In the genomic region with DNA sequence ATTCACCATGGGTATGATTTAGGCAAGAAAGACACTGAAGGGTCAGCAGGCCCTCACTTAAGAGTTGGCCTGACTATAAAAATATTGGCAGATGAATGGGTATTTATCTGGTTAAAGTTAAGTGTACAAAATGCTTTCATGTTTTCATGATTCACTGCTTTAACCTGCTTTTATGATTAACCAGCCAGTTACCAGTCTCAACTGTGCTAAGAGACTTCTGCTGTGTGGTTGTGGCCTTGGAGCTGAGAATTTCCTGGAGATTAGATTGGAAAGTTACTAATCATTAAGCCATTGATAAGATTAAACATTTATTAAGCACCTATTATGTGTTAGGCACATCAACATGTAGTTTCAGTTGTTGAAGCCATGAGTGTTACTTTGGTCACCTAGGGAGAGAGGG, we compare ENCODE assay signal across 24 cellular contexts.
DNase-seq lines count a peak whose midpoint lies in the region; ATAC-seq, FAIRE-seq and TF ChIP-seq lines count a peak whose summit lies in the region.
"Had no signal": no experiment of that assay in that cellular context is flagged by ENCODE, and none has a peak within 500 bp of the region (broad histone marks: within the 10 kb centered on the region; RNA-seq: fewer than 3 reads in every experiment).

No MANE protein-coding gene starts in this region.

- H3K4me1 Mint-ChIP-seq in WTC11 (peaks cover 19% of the 10 kb centered on the region), progenitor cell of endocrine pancreas (ENCODE audit: low read depth) (peaks cover 26% of the 10 kb centered on the region), GM23338 (peaks cover 9% of the 10 kb centered on the region; the same call in 2 of the 3 replicates)
- H3K4me1 Mint-ChIP-seq: activated naive CD4-positive, alpha-beta T cell treated with anti-CD3 and anti-CD28 coated beads, Interleukin-2, amount 10 ng/mL, durations not matched to agents 7 days and 5 days; memory B cell had no signal

- H3K27ac Mint-ChIP-seq in WTC11, result peak overlapping the region; percentile 0
- H3K27ac Mint-ChIP-seq in progenitor cell of endocrine pancreas, result peak overlapping the region; percentile 27
- no peak overlapping the region for H3K27ac Mint-ChIP-seq in GM23338
- H3K27ac Mint-ChIP-seq: activated naive CD4-positive, alpha-beta T cell treated with anti-CD3 and anti-CD28 coated beads, Interleukin-2, amount 10 ng/mL, durations not matched to agents 7 days and 5 days; memory B cell had no signal

- CTCF ChIA-PET in WTC11 (lab: Charles Lee), result interaction anchor here (1.7 kb wide), 1 partner anchor 67 kb away, joined by 6 read pairs; no protein-coding TSS in a partner anchor

- H3K27me3 Mint-ChIP-seq in WTC11 (ENCODE audit: low read depth), result no peaks in the 10 kb centered on the region
- no peaks in the 10 kb centered on the region for H3K27me3 Mint-ChIP-seq in progenitor cell of endocrine pancreas
- H3K27me3 Mint-ChIP-seq in GM23338 (ENCODE audit: insufficient read depth, low read depth, poor library complexity), result peaks cover 3% of the 10 kb centered on the region

- ATAC-seq in WTC11 (no peak), right cardiac atrium (no peak), GM23338 (no peak)

- peak; percentile 29 for FAIRE-seq in D721Med (lab: Jason Lieb, UNC)
- FAIRE-seq: H1 had no signal

- H3K27ac ChIP-seq in right cardiac atrium (ENCODE audit: low read length) (no peak overlapping the region), brain microvascular endothelial cell (no peak overlapping the region), GM23338 (ENCODE audit: low read depth) (no peak overlapping the region)
- H3K27ac ChIP-seq: breast epithelium, spleen, tibial artery had no signal

- H3K9me3 Mint-ChIP-seq in WTC11 (0 out of 2 replicates have a peak, but pooled peaks cover 3% of the 10 kb centered on the region), progenitor cell of endocrine pancreas (ENCODE audit: low read depth) (peaks cover 7% of the 10 kb centered on the region), GM23338 (no peaks in the 10 kb centered on the region)
- H3K9me3 Mint-ChIP-seq: activated naive CD4-positive, alpha-beta T cell treated with anti-CD3 and anti-CD28 coated beads, Interleukin-2, amount 10 ng/mL, durations not matched to agents 7 days and 5 days; memory B cell had no signal

- H3K36me3 Mint-ChIP-seq in WTC11 (peaks cover 5% of the 10 kb centered on the region; the same call in 1 of the 2 replicates), progenitor cell of endocrine pancreas (ENCODE audit: insufficient read depth) (peaks cover 11% of the 10 kb centered on the region), GM23338 (ENCODE audit: low read depth) (no peaks in the 10 kb centered on the region)
- H3K36me3 Mint-ChIP-seq: activated naive CD4-positive, alpha-beta T cell treated with anti-CD3 and anti-CD28 coated beads, Interleukin-2, amount 10 ng/mL, durations not matched to agents 7 days and 5 days; memory B cell had no signal

- H3K4me2 ChIP-seq in GM23338, result no peak overlapping the region

- no peaks in the 10 kb centered on the region for H3K27me3 ChIP-seq in right cardiac atrium (ENCODE audit: control insufficient read depth, insufficient read depth)
- no peaks in the 10 kb centered on the region for H3K27me3 ChIP-seq in brain microvascular endothelial cell (replicated peaks)
- no peaks in the 10 kb centered on the region for H3K27me3 ChIP-seq in GM23338 (ENCODE audit: insufficient read depth)
- H3K27me3 ChIP-seq: breast epithelium, spleen, tibial artery had no signal

- no peaks in the 10 kb centered on the region for H3K36me3 ChIP-seq in brain microvascular endothelial cell (replicated peaks)
- no peaks in the 10 kb centered on the region for H3K36me3 ChIP-seq in GM23338 (ENCODE audit: insufficient read depth)
- H3K36me3 ChIP-seq: breast epithelium, spleen, tibial artery had no signal

- no peaks in the 10 kb centered on the region for H3K9me2 ChIP-seq in GM23338 (ENCODE audit: insufficient read depth)

- H2AFZ ChIP-seq in GM23338, result no peak overlapping the region

- no peaks in the 10 kb centered on the region for H3K9me3 ChIP-seq in right cardiac atrium (ENCODE audit: control insufficient read depth, low read length)
- H3K9me3 ChIP-seq: breast epithelium, spleen, tibial artery had no signal

- no peaks in the 10 kb centered on the region for H4K20me1 ChIP-seq in GM23338 (replicated peaks; ENCODE audit: insufficient read depth)

- in situ Hi-C loops in brain microvascular endothelial cell (cut with HindIII; ENCODE audit: low pct_ligation_motif_present, low sequenced_read_pairs), result no loop called here

- DNase-seq in D721Med (ENCODE audit: insufficient read length, low spot score) (no peak), WTC11 (ENCODE audit: low spot score) (no peak), kidney tubule cell (ENCODE audit: low spot score) (peak; percentile 90), progenitor cell of endocrine pancreas (ENCODE audit: low spot score, unreplicated experiment) (no peak), right cardiac atrium (no peak), brain microvascular endothelial cell (no peak), GM23338 (ENCODE audit: low spot score) (no peak)
- DNase-seq: activated CD4-positive, CD25-positive, alpha-beta regulatory T cell; activated naive CD4-positive, alpha-beta T cell treated with anti-CD3 and anti-CD28 coated beads, Interleukin-2, amount 10 ng/mL, durations not matched to agents 7 days and 5 days; C1 segment of cervical spinal cord; head of caudate nucleus; KG1; MM.1S; NCI-H1417 treated with DMSO at 0.1 percent for 48 hours; NCI-H2081; NCI-H748 treated with DMSO at 0.1 percent for 48 hours; occipital lobe; RPMI8226; spleen; T-helper 1 cell; tibial artery had no signal

- peaks cover 38% of the 10 kb centered on the region for H3K79me2 ChIP-seq in GM23338 (replicated peaks; ENCODE audit: insufficient read depth)

- H3K4me3 ChIP-seq in right cardiac atrium (ENCODE audit: low read length) (no peak overlapping the region), brain microvascular endothelial cell (ENCODE audit: low read depth, low read length) (no peak overlapping the region), GM23338 (no peak overlapping the region)
- H3K4me3 ChIP-seq: breast epithelium, spleen, tibial artery had no signal

- H3K4me3 Mint-ChIP-seq in WTC11 (no peak overlapping the region), progenitor cell of endocrine pancreas (ENCODE audit: low read depth) (no peak overlapping the region), GM23338 (no peak overlapping the region)
- H3K4me3 Mint-ChIP-seq: activated naive CD4-positive, alpha-beta T cell treated with anti-CD3 and anti-CD28 coated beads, Interleukin-2, amount 10 ng/mL, durations not matched to agents 7 days and 5 days; memory B cell had no signal

- no peak for TF ChIP-seq CTCF in D721Med (IDR thresholded peaks at IDR 0.05; ENCODE audit: insufficient read depth, missing control alignments)
- TF ChIP-seq CTCF in WTC11 (IDR thresholded peaks at IDR 0.05), result no peak
- TF ChIP-seq CTCF in progenitor cell of endocrine pancreas (IDR thresholded peaks at IDR 0.05; ENCODE audit: unreplicated experiment), result no peak
- TF ChIP-seq CTCF in brain microvascular endothelial cell (IDR thresholded peaks at IDR 0.05; ENCODE audit: low read depth, low read length, missing control alignments), result no peak
- no peak for TF ChIP-seq CTCF in GM23338 (conservative IDR thresholded peaks at IDR 0.05; ENCODE audit: low read depth in 2 of 2)

- no peaks in the 10 kb centered on the region for H3F3A ChIP-seq in GM23338 (replicated peaks; ENCODE audit: low read depth)

- intact Hi-C loops in right cardiac atrium (cut with DNase I), result loop anchor here in 2 of 4 donors (5.0 kb wide), 3 partner anchors 65 to 590 kb away; no protein-coding TSS in a partner anchor

- POLR2A ChIA-PET in WTC11 (lab: Charles Lee), result no interaction called here

- H3K4me1 ChIP-seq in right cardiac atrium (ENCODE audit: control insufficient read depth, insufficient read depth, low read length), result peaks cover 6% of the 10 kb centered on the region
- H3K4me1 ChIP-seq in GM23338 (ENCODE audit: insufficient read depth), result no peaks in the 10 kb centered on the region; the same call in 1 of the 2 replicates
- H3K4me1 ChIP-seq: breast epithelium had no signal

TF ChIP-seq in WTC11, 78 proteins besides CTCF, POLR2A, EP300 and RAD21:
- TF ChIP-seq ZNF138 (CRISPR knock-in tag; conservative IDR thresholded peaks at IDR 0.05) (no peak), PRRX2 (CRISPR knock-in tag; IDR thresholded peaks at IDR 0.05) (no peak), ZNF423 (CRISPR knock-in tag; IDR thresholded peaks at IDR 0.05) (no peak)
- TF ChIP-seq, protein P1, sequence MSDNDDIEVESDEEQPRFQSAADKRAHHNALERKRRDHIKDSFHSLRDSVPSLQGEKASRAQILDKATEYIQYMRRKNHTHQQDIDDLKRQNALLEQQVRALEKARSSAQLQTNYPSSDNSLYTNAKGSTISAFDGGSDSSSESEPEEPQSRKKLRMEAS (CRISPR knock-in tag; IDR thresholded peaks at IDR 0.05), result no peak

TF ChIP-seq in GM23338, 12 proteins besides CTCF, POLR2A, EP300 and RAD21 (continues in another document):
- TF ChIP-seq STAT1 (IDR thresholded peaks at IDR 0.05; ENCODE audit: unreplicated experiment) (no peak), POLR2AphosphoS5 (IDR thresholded peaks at IDR 0.05; ENCODE audit: low read depth) (no peak), EZH2phosphoT487 (IDR thresholded peaks at IDR 0.05; ENCODE audit: unreplicated experiment) (no peak)
- TF ChIP-seq, protein P2, sequence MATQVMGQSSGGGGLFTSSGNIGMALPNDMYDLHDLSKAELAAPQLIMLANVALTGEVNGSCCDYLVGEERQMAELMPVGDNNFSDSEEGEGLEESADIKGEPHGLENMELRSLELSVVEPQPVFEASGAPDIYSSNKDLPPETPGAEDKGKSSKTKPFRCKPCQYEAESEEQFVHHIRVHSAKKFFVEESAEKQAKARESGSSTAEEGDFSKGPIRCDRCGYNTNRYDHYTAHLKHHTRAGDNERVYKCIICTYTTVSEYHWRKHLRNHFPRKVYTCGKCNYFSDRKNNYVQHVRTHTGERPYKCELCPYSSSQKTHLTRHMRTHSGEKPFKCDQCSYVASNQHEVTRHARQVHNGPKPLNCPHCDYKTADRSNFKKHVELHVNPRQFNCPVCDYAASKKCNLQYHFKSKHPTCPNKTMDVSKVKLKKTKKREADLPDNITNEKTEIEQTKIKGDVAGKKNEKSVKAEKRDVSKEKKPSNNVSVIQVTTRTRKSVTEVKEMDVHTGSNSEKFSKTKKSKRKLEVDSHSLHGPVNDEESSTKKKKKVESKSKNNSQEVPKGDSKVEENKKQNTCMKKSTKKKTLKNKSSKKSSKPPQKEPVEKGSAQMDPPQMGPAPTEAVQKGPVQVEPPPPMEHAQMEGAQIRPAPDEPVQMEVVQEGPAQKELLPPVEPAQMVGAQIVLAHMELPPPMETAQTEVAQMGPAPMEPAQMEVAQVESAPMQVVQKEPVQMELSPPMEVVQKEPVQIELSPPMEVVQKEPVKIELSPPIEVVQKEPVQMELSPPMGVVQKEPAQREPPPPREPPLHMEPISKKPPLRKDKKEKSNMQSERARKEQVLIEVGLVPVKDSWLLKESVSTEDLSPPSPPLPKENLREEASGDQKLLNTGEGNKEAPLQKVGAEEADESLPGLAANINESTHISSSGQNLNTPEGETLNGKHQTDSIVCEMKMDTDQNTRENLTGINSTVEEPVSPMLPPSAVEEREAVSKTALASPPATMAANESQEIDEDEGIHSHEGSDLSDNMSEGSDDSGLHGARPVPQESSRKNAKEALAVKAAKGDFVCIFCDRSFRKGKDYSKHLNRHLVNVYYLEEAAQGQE (IDR thresholded peaks at IDR 0.05; ENCODE audit: unreplicated experiment), result no peak
